ENCODE assay signal across 29 cellular contexts in genomic region chr1:182183606-182184005, GRCh38.
"Had no signal": no experiment of that assay in that cellular context is flagged by ENCODE, and none has a peak within 500 bp of the region (broad histone marks: within the 10 kb centered on the region; RNA-seq: fewer than 3 reads in every experiment).

No MANE protein-coding gene starts in this region.

- H3K4me1 Mint-ChIP-seq: activated CD4-positive, alpha-beta T cell treated with anti-CD3 and anti-CD28 coated beads for 36 hours had no signal

- H3K36me3 Mint-ChIP-seq: activated CD8-positive, alpha-beta memory T cell treated with anti-CD3 and anti-CD28 coated beads, Interleukin-2, amount 10 ng/mL, durations not matched to agents 7 days and 5 days; activated naive CD4-positive, alpha-beta T cell treated with anti-CD3 and anti-CD28 coated beads, Interleukin-2, amount 50 U/mL, for 72 hours had no signal

- H3K27ac Mint-ChIP-seq: activated CD4-positive, alpha-beta T cell treated with anti-CD3 and anti-CD28 coated beads for 36 hours; activated CD8-positive, alpha-beta memory T cell treated with anti-CD3 and anti-CD28 coated beads, Interleukin-2, amount 10 ng/mL, durations not matched to agents 7 days and 5 days; activated CD8-positive, alpha-beta T cell treated with anti-CD3 and anti-CD28 coated beads, Interleukin-2, amount 10 ng/mL, durations not matched to agents 7 days and 5 days; activated naive CD4-positive, alpha-beta T cell treated with anti-CD3 and anti-CD28 coated beads, Interleukin-2, amount 50 U/mL, for 72 hours; activated T-helper 2 cell treated with anti-CD3 and anti-CD28 coated beads, Interferon-gamma antibody, Interleukin-2, Interleukin-4, amounts not matched to agents 10 μg/mL and 5 μg/mL and 100 μg/mL, durations not matched to agents 14 hours and 24 hours and 36 hours; nephron; progenitor cell of endocrine pancreas; T-helper 2 cell treated with Interferon-gamma antibody and Interleukin-4, amounts not matched to agents 5 μg/mL and 100 μg/mL, for 36 hours had no signal

- H3K4me3 ChIP-seq: cardiac muscle cell, coronary artery, dorsolateral prefrontal cortex, gastrocnemius medialis, left ventricle myocardium inferior, lung, right lobe of liver, thoracic aorta, upper lobe of left lung had no signal

- H3K4me3 Mint-ChIP-seq: activated CD4-positive, alpha-beta T cell treated with anti-CD3 and anti-CD28 coated beads for 36 hours; activated CD8-positive, alpha-beta memory T cell treated with anti-CD3 and anti-CD28 coated beads, Interleukin-2, amount 10 ng/mL, durations not matched to agents 7 days and 5 days; activated CD8-positive, alpha-beta T cell treated with anti-CD3 and anti-CD28 coated beads, Interleukin-2, amount 10 ng/mL, durations not matched to agents 7 days and 5 days; nephron; T-helper 2 cell treated with Interferon-gamma antibody and Interleukin-4, amounts not matched to agents 5 μg/mL and 100 μg/mL, for 36 hours had no signal

- H3K9me3 ChIP-seq: gastrocnemius medialis, left ventricle myocardium inferior, right lobe of liver, thoracic aorta, upper lobe of left lung had no signal

- H3K36me3 ChIP-seq: cardiac muscle cell, gastrocnemius medialis, left ventricle myocardium inferior, right lobe of liver, thoracic aorta, upper lobe of left lung had no signal

- H3K9me3 Mint-ChIP-seq: activated naive CD4-positive, alpha-beta T cell treated with anti-CD3 and anti-CD28 coated beads, Interleukin-2, amount 50 U/mL, for 72 hours; activated T-helper 2 cell treated with anti-CD3 and anti-CD28 coated beads, Interferon-gamma antibody, Interleukin-2, Interleukin-4, amounts not matched to agents 10 μg/mL and 5 μg/mL and 100 μg/mL, durations not matched to agents 14 hours and 24 hours and 36 hours; nephron; T-helper 2 cell treated with Interferon-gamma antibody and Interleukin-4, amounts not matched to agents 5 μg/mL and 100 μg/mL, for 36 hours had no signal

- H3K4me1 ChIP-seq: gastrocnemius medialis, left ventricle myocardium inferior, right lobe of liver, upper lobe of left lung had no signal

- H3K27ac ChIP-seq: cardiac muscle cell, coronary artery, dorsolateral prefrontal cortex, gastrocnemius medialis, left ventricle myocardium inferior, right lobe of liver, thoracic aorta, upper lobe of left lung had no signal

- H3K27me3 ChIP-seq: dorsolateral prefrontal cortex, gastrocnemius medialis, right lobe of liver, upper lobe of left lung had no signal

- DNase-seq: activated CD4-positive, alpha-beta T cell treated with anti-CD3 and anti-CD28 coated beads for 36 hours; activated CD4-positive, CD25-positive, alpha-beta regulatory T cell; activated CD8-positive, alpha-beta memory T cell treated with anti-CD3 and anti-CD28 coated beads, Interleukin-2, amount 10 ng/mL, durations not matched to agents 7 days and 5 days; activated CD8-positive, alpha-beta T cell treated with anti-CD3 and anti-CD28 coated beads, Interleukin-2, amount 10 ng/mL, durations not matched to agents 7 days and 5 days; activated naive CD4-positive, alpha-beta T cell; activated T-cell treated with anti-CD3 and anti-CD28 coated beads, Interleukin-2, amount 50 U/mL, for 48 hours; anterior cingulate cortex; cerebellar nuclear complex; dorsolateral prefrontal cortex; effector memory CD4-positive, alpha-beta T cell; erythroblast; gastrocnemius medialis; glutamatergic neuron; left ventricle myocardium inferior; mesendoderm; right lobe of liver; stimulated activated CD4-positive, alpha-beta T cell treated with anti-CD3 and anti-CD28 coated beads, Interleukin-12 subunit alpha, Interleukin-12 subunit beta, amount 100 ng/mL, for 4 hours; stimulated activated CD4-positive, alpha-beta T cell treated with anti-CD3 and anti-CD28 coated beads, Interleukin-4, amount 100 ng/mL, for 1 hour; stimulated activated naive CD8-positive, alpha-beta T cell treated with anti-CD3 and anti-CD28 coated beads, Interleukin-15, Interleukin-2, amounts not matched to agents 100 U/mL and 50 U/mL, for 24 hours; upper lobe of left lung had no signal
